ENCODE assay signal across 22 cellular contexts in genomic region chr18:38576915-38577314, GRCh38.
"Had no signal": no experiment of that assay in that cellular context is flagged by ENCODE, and none has a peak within 500 bp of the region (broad histone marks: within the 10 kb centered on the region; RNA-seq: fewer than 3 reads in every experiment).

No MANE protein-coding gene starts in this region.

- H3K4me3 ChIP-seq: hepatocyte, left lung, lung, pancreas, psoas muscle, right atrium auricular region had no signal

- H3K36me3 Mint-ChIP-seq: naive B cell had no signal

- FAIRE-seq: endothelial cell of umbilical vein, pancreas had no signal

- H3K27me3 Mint-ChIP-seq: activated CD4-positive, alpha-beta T cell treated with anti-CD3 and anti-CD28 coated beads, Interleukin-2, amount 10 ng/mL, durations not matched to agents 7 days and 5 days; activated naive CD8-positive, alpha-beta T cell treated with anti-CD3 and anti-CD28 coated beads, Interleukin-2, amount 50 U/mL, for 24 hours; naive B cell had no signal

- H3K27me3 ChIP-seq: hepatocyte, left lung, pancreas, right atrium auricular region had no signal

- H3K27ac ChIP-seq: hepatocyte, left lung, pancreas, psoas muscle, right atrium auricular region, VCaP had no signal

- H3K36me3 ChIP-seq: left lung, pancreas, right atrium auricular region had no signal

- H3K9me3 ChIP-seq: left lung, pancreas, psoas muscle, right atrium auricular region had no signal

- H3K27ac Mint-ChIP-seq: activated CD4-positive, alpha-beta T cell treated with anti-CD3 and anti-CD28 coated beads, Interleukin-2, amount 10 ng/mL, durations not matched to agents 7 days and 5 days; naive B cell had no signal

- H3K9me3 Mint-ChIP-seq: activated naive CD8-positive, alpha-beta T cell treated with anti-CD3 and anti-CD28 coated beads, Interleukin-2, amount 50 U/mL, for 24 hours had no signal

- H3K4me3 Mint-ChIP-seq: activated CD4-positive, alpha-beta T cell treated with anti-CD3 and anti-CD28 coated beads, Interleukin-2, amount 10 ng/mL, durations not matched to agents 7 days and 5 days; activated CD8-positive, alpha-beta T cell treated with anti-CD3 and anti-CD28 coated beads, Interleukin-2, amount 10 ng/mL, durations not matched to agents 7 days and 5 days; activated naive CD8-positive, alpha-beta T cell treated with anti-CD3 and anti-CD28 coated beads, Interleukin-2, amount 50 U/mL, for 24 hours; activated T-helper 1 cell treated with anti-CD3 and anti-CD28 coated beads, Interleukin-12 subunit alpha, Interleukin-12 subunit beta, Interleukin-2, Interleukin-4 antibody, amounts not matched to agents 30 ng/mL and 10 ng/mL and 1 ng/mL, durations not matched to agents 14 hours and 24 hours and 36 hours; naive B cell had no signal

- ATAC-seq: activated CD8-positive, alpha-beta T cell treated with anti-CD3 and anti-CD28 coated beads, Interleukin-2, amount 10 ng/mL, durations not matched to agents 7 days and 5 days; activated naive CD8-positive, alpha-beta T cell treated with anti-CD3 and anti-CD28 coated beads, Interleukin-2, amount 50 U/mL, for 24 hours; esophagus mucosa; left lung; pancreas; psoas muscle; stimulated activated naive CD8-positive, alpha-beta T cell treated with anti-CD3 and anti-CD28 coated beads, Interleukin-15, Interleukin-2, amounts not matched to agents 100 U/mL and 50 U/mL, for 24 hours had no signal

- DNase-seq: activated CD4-positive, alpha-beta T cell treated with anti-CD3 and anti-CD28 coated beads, Interleukin-2, amount 10 ng/mL, durations not matched to agents 7 days and 5 days; activated CD8-positive, alpha-beta T cell treated with anti-CD3 and anti-CD28 coated beads, Interleukin-2, amount 10 ng/mL, durations not matched to agents 7 days and 5 days; activated gamma-delta T cell treated with Interleukin-2 at 50 U/mL for 16 hours; activated naive CD8-positive, alpha-beta T cell treated with anti-CD3 and anti-CD28 coated beads, Interleukin-2, amount 50 U/mL, for 24 hours; effector CD4-positive, alpha-beta T cell; foreskin melanocyte; glutamatergic neuron; kidney glomerular epithelial cell; left lung; naive B cell; pancreas; psoas muscle; stimulated activated CD4-positive, alpha-beta T cell treated with anti-CD3 and anti-CD28 coated beads, Interleukin-12 subunit alpha, Interleukin-12 subunit beta, amount 100 ng/mL, for 4 hours; stimulated activated CD4-positive, alpha-beta T cell treated with anti-CD3 and anti-CD28 coated beads, Interleukin-4, amount 100 ng/mL, for 4 hours; stimulated activated naive CD8-positive, alpha-beta T cell treated with anti-CD3 and anti-CD28 coated beads, Interleukin-15, Interleukin-2, amounts not matched to agents 100 U/mL and 50 U/mL, for 24 hours had no signal

- H3K4me1 ChIP-seq: left lung, pancreas, psoas muscle, right atrium auricular region had no signal
